ENCODE assay signal across 31 cellular contexts in the genomic region with DNA sequence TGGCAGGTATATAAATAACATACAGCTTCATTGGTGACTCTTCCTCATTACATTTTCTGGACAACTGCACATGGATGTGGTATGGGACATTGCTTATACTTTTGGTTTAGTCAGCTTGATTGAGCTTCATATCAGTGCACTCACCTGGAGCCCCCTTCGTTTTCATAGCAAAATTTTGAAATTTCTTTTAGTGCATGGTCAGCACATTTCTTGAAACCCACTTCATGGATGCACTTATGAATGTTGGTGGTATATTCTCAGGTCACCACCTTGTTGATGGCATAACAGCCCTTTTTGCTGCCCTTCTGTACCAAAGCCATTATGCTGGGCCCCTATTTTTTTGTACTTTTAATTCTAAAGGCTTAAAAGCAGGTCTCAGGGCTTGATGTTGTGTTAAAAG.
"Had no signal": no experiment of that assay in that cellular context is flagged by ENCODE, and none has a peak within 500 bp of the region (broad histone marks: within the 10 kb centered on the region; RNA-seq: fewer than 3 reads in every experiment).

No MANE protein-coding gene starts in this region.

- H3K4me3 Mint-ChIP-seq: natural killer cell; nephron; neural progenitor cell; stimulated activated memory B cell treated with anti-CD40 and anti-IgM and Interleukin-4, amounts not matched to agents 10 μg/mL and 1 μg/mL and 100 μg/mL, for 72 hours; stimulated activated naive CD8-positive, alpha-beta T cell treated with anti-CD3 and anti-CD28 coated beads, Interleukin-15, amount 100 ng/mL, for 72 hours; type B pancreatic cell had no signal

- H3K9me3 ChIP-seq: ovary, suprapubic skin, testis, tibial artery, upper lobe of right lung, uterus had no signal

- H3K4me1 ChIP-seq: neural progenitor cell, parathyroid adenoma, psoas muscle, spleen, suprapubic skin, testis, tibial artery, transverse colon, upper lobe of right lung, uterus had no signal

- H3K27me3 Mint-ChIP-seq: progenitor cell of endocrine pancreas; stimulated activated memory B cell treated with anti-CD40 and anti-IgM and Interleukin-4, amounts not matched to agents 10 μg/mL and 1 μg/mL and 100 μg/mL, for 72 hours; stimulated activated naive CD8-positive, alpha-beta T cell treated with anti-CD3 and anti-CD28 coated beads, Interleukin-15, amount 100 ng/mL, for 72 hours; type B pancreatic cell had no signal

- H3K4me3 ChIP-seq: neural progenitor cell, ovary, psoas muscle, skin epidermis, smooth muscle cell, spleen, suprapubic skin, testis, tibial artery, transverse colon, upper lobe of right lung, uterus had no signal

- ATAC-seq: natural killer cell; psoas muscle; right cardiac atrium; sciatic nerve; stimulated activated memory B cell treated with anti-CD40 and anti-IgM and Interleukin-4, amounts not matched to agents 10 μg/mL and 1 μg/mL and 100 μg/mL, for 72 hours; stimulated activated naive CD8-positive, alpha-beta T cell treated with anti-CD3 and anti-CD28 coated beads, Interleukin-15, amount 100 ng/mL, for 72 hours; stimulated activated naive CD8-positive, alpha-beta T cell treated with anti-CD3 and anti-CD28 coated beads, Interleukin-15, Interleukin-2, amounts not matched to agents 100 U/mL and 50 U/mL, for 24 hours; upper lobe of right lung had no signal

- H3K9ac ChIP-seq: neural progenitor cell, parathyroid adenoma had no signal

- H3K79me2 ChIP-seq: parathyroid adenoma had no signal

- H3K9me3 Mint-ChIP-seq: natural killer cell, type B pancreatic cell had no signal

- H3K27me3 ChIP-seq: neural progenitor cell, ovary, spleen, suprapubic skin, testis, tibial artery, transverse colon, upper lobe of right lung, uterus had no signal

- H3K27ac Mint-ChIP-seq: natural killer cell; nephron; neural progenitor cell; progenitor cell of endocrine pancreas; stimulated activated memory B cell treated with anti-CD40 and anti-IgM and Interleukin-4, amounts not matched to agents 10 μg/mL and 1 μg/mL and 100 μg/mL, for 72 hours; stimulated activated naive CD8-positive, alpha-beta T cell treated with anti-CD3 and anti-CD28 coated beads, Interleukin-15, amount 100 ng/mL, for 72 hours; type B pancreatic cell had no signal

- DNase-seq: natural killer cell; occipital lobe; ovary; posterior cingulate gyrus; psoas muscle; right cardiac atrium; spleen; stimulated activated CD4-positive, alpha-beta T cell treated with anti-CD3 and anti-CD28 coated beads, Interleukin-12 subunit alpha, Interleukin-12 subunit beta, amount 100 ng/mL, for 4 hours; stimulated activated CD4-positive, alpha-beta T cell treated with anti-CD3 and anti-CD28 coated beads, Interleukin-1b, Interleukin-23, amount 100 ng/mL, for 48 hours; stimulated activated CD4-positive, alpha-beta T cell treated with anti-CD3 and anti-CD28 coated beads, Interleukin-4, amount 100 ng/mL, for 1 hour; stimulated activated CD4-positive, alpha-beta T cell treated with anti-CD3 and anti-CD28 coated beads, Interleukin-4, amount 100 ng/mL, for 4 hours; stimulated activated CD8-positive, alpha-beta memory T cell treated with anti-CD3 and anti-CD28 coated beads, Interleukin-4, amount 100 ng/mL, for 48 hours; stimulated activated naive CD4-positive, alpha-beta T cell; stimulated activated naive CD8-positive, alpha-beta T cell treated with anti-CD3 and anti-CD28 coated beads, Interleukin-15, amount 100 ng/mL, for 72 hours; stimulated activated naive CD8-positive, alpha-beta T cell treated with anti-CD3 and anti-CD28 coated beads, Interleukin-15, Interleukin-2, amounts not matched to agents 100 U/mL and 50 U/mL, for 24 hours; substantia nigra; testis; tibial artery; transverse colon; upper lobe of right lung; uterus had no signal

- H2AFZ ChIP-seq: neural progenitor cell, parathyroid adenoma had no signal

- H3K36me3 ChIP-seq: neural progenitor cell, ovary, uterus had no signal

- H3K4me1 Mint-ChIP-seq: nephron; neural progenitor cell; stimulated activated memory B cell treated with anti-CD40 and anti-IgM and Interleukin-4, amounts not matched to agents 10 μg/mL and 1 μg/mL and 100 μg/mL, for 72 hours; stimulated activated naive CD8-positive, alpha-beta T cell treated with anti-CD3 and anti-CD28 coated beads, Interleukin-15, amount 100 ng/mL, for 72 hours had no signal

- H3K4me2 ChIP-seq: neural progenitor cell, smooth muscle cell had no signal

- H3K27ac ChIP-seq: neural progenitor cell, ovary, parathyroid adenoma, psoas muscle, skin epidermis, spleen, suprapubic skin, testis, tibial artery, transverse colon, upper lobe of right lung, uterus had no signal
